In genomic region chr7:42198974-42199668, GRCh38 we compare ENCODE assay signal across 1 cellular context.
TF ChIP-seq lines count a peak whose summit lies in the region.

No MANE protein-coding gene starts in this region.

TF ChIP-seq in SK-N-SH, 30 proteins besides CTCF, POLR2A, EP300 and RAD21 (continued from another document):
- TF ChIP-seq TAF1 (IDR thresholded peaks at IDR 0.05; ENCODE audit: borderline replicate concordance, low read depth, low read length) (no peak), GABPA (IDR thresholded peaks at IDR 0.05; ENCODE audit: low read depth) (no peak)
